Comparison of ENCODE assay signal across 28 cellular contexts in the genomic region with DNA sequence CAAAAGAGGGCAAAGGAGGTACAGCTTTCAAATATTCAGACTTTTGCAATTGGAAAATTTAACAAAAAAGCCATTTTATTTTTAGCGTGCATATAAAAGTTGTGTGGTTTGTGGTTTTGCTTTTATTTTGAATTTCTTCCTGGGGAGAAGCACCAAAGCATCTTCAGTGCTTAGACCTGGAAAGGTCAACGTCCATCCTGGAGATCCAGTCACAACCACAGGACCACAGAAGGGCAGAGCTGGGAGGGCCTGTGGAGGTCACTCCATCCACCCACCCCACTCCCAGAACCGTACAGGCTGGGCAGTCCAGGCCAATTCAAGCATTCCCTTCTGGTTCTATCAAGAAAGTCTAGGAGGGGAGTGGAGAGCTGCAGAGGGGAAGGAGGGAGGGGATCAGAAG.
"Had no signal": no experiment of that assay in that cellular context is flagged by ENCODE, and none has a peak within 500 bp of the region (broad histone marks: within the 10 kb centered on the region; RNA-seq: fewer than 3 reads in every experiment).

No MANE protein-coding gene starts in this region.

- H3K36me3 Mint-ChIP-seq: activated naive CD8-positive, alpha-beta T cell; T-cell had no signal

- H3K27ac ChIP-seq: adrenal gland, PC-9, VCaP had no signal

- H3K27ac Mint-ChIP-seq: activated CD4-positive, alpha-beta memory T cell treated with anti-CD3 and anti-CD28 coated beads, Interleukin-2, amount 10 ng/mL, durations not matched to agents 7 days and 5 days; activated naive CD4-positive, alpha-beta T cell treated with anti-CD3 and anti-CD28 coated beads for 36 hours; activated naive CD8-positive, alpha-beta T cell; activated T-helper 17 cell treated with anti-CD3 and anti-CD28 coated beads, Interleukin-2, amount 50 U/mL, for 72 hours; T-cell had no signal

- DNase-seq: activated CD4-positive, alpha-beta memory T cell treated with anti-CD3 and anti-CD28 coated beads, Interleukin-2, amount 10 ng/mL, durations not matched to agents 7 days and 5 days; activated CD4-positive, alpha-beta T cell treated with anti-CD3 and anti-CD28 coated beads, Interleukin-2, amount 10 ng/mL, durations not matched to agents 7 days and 5 days; activated CD4-positive, CD25-positive, alpha-beta regulatory T cell; activated gamma-delta T cell; activated naive CD4-positive, alpha-beta T cell treated with anti-CD3 and anti-CD28 coated beads for 36 hours; activated T-cell treated with anti-CD3 and anti-CD28 coated beads for 4 hours; activated T-cell treated with anti-CD3 and anti-CD28 coated beads, Interleukin-2, amount 50 U/mL, for 48 hours; adrenal gland; anterior cingulate cortex; cerebellar nuclear complex; KBM-7; MG63; NCI-H1092; NCI-H1417; NCI-H1694; NCI-H2029; NCI-H345; NCI-H510A; NCI-H526 treated with DMSO at 0.1 percent for 48 hours; NK-92 treated with Interleukin-12 subunit alpha and Interleukin-12 subunit beta, amount 100 ng/mL, for 24 hours; PC-9; SHP77 treated with DMSO at 0.1 percent for 48 hours; T-cell; T-helper 2 cell; T1000 had no signal

- H3K4me3 Mint-ChIP-seq: activated CD4-positive, alpha-beta memory T cell treated with anti-CD3 and anti-CD28 coated beads, Interleukin-2, amount 10 ng/mL, durations not matched to agents 7 days and 5 days; activated CD4-positive, alpha-beta T cell treated with anti-CD3 and anti-CD28 coated beads, Interleukin-2, amount 10 ng/mL, durations not matched to agents 7 days and 5 days; activated naive CD4-positive, alpha-beta T cell treated with anti-CD3 and anti-CD28 coated beads for 36 hours; activated naive CD8-positive, alpha-beta T cell; activated T-helper 17 cell treated with anti-CD3 and anti-CD28 coated beads, Interleukin-2, amount 50 U/mL, for 72 hours; T-cell had no signal

- H3K36me3 ChIP-seq: adrenal gland, MG63 had no signal

- H3K4me2 ChIP-seq: PC-9 had no signal

- H3K27me3 Mint-ChIP-seq: activated CD4-positive, alpha-beta memory T cell treated with anti-CD3 and anti-CD28 coated beads, Interleukin-2, amount 10 ng/mL, durations not matched to agents 7 days and 5 days had no signal

- H3K27me3 ChIP-seq: MG63 had no signal

- H2AFZ ChIP-seq: PC-9 had no signal

- H3K4me1 Mint-ChIP-seq: activated T-helper 17 cell treated with anti-CD3 and anti-CD28 coated beads, Interleukin-2, amount 50 U/mL, for 72 hours had no signal

- H3K9me3 ChIP-seq: adrenal gland, MG63 had no signal

- H3K4me3 ChIP-seq: adrenal gland, MG63, PC-9 had no signal

- H3K9me3 Mint-ChIP-seq: activated CD4-positive, alpha-beta memory T cell treated with anti-CD3 and anti-CD28 coated beads, Interleukin-2, amount 10 ng/mL, durations not matched to agents 7 days and 5 days; activated CD4-positive, alpha-beta T cell treated with anti-CD3 and anti-CD28 coated beads, Interleukin-2, amount 10 ng/mL, durations not matched to agents 7 days and 5 days; activated naive CD4-positive, alpha-beta T cell treated with anti-CD3 and anti-CD28 coated beads for 36 hours; activated T-helper 17 cell treated with anti-CD3 and anti-CD28 coated beads, Interleukin-2, amount 50 U/mL, for 72 hours; T-cell had no signal

- H3K4me1 ChIP-seq: adrenal gland had no signal

- ATAC-seq: activated T-helper 17 cell treated with anti-CD3 and anti-CD28 coated beads, Interleukin-2, amount 50 U/mL, for 72 hours had no signal
